In genomic region chr5:34655354-34655991, GRCh38 we compare ENCODE assay signal across 8 cellular contexts. TPM values are rescaled to one million over a fixed set of nuclear protein-coding genes. Genes with fewer than 3 reads are reported as not detected.
DNase-seq lines count a peak whose midpoint lies in the region; ATAC-seq and TF ChIP-seq lines count a peak whose summit lies in the region.

No MANE protein-coding gene starts in this region.

- WGBS in tibial nerve, 2 donors, result 0 to 2% methylated on average over 16 of the region's 16 CpGs

- H3K27ac ChIP-seq in muscle layer of duodenum (ENCODE audit: low read length) (peak overlapping the region; percentile 92), tibial nerve (peak overlapping the region; percentile 86 to 97 (median 92))

- H3K4me3 ChIP-seq in muscle layer of duodenum (ENCODE audit: low read depth in 1 of 2, low read length in 2 of 2) (peak overlapping the region; percentile 80 to 85), tibial nerve (peak overlapping the region; percentile 43 to 85 (median 76))

- no peak for ATAC-seq in GM21360 (IDR thresholded peaks at IDR 0.05; ENCODE audit: unreplicated experiment)

- peaks cover 0 to 17% of the 10 kb centered on the region in 2 donors for H3K4me1 ChIP-seq in muscle layer of duodenum (ENCODE audit: control insufficient read depth in 1 of 2, insufficient read depth in 2 of 2, low read length in 2 of 2)
- peaks cover 0 to 40% (median 7%) of the 10 kb centered on the region in 4 donors for H3K4me1 ChIP-seq in tibial nerve

- H3K27me3 ChIP-seq in muscle layer of duodenum (ENCODE audit: low read depth, low read length), result peaks cover 5% of the 10 kb centered on the region
- H3K27me3 ChIP-seq in tibial nerve, result no peaks in the 10 kb centered on the region

- peak; percentile 8 for DNase-seq in NCI-H2107 treated with DMSO at 0.1 percent for 48 hours (lab: John Stamatoyannopoulos, UW; ENCODE audit: unreplicated experiment)
- DNase-seq in NCI-H2107 (lab: John Stamatoyannopoulos, UW), result no peak
- peak; percentile 48 for DNase-seq in NCI-H510A (lab: John Stamatoyannopoulos, UW)
- DNase-seq in activated effector memory CD4-positive, alpha-beta T cell treated with anti-CD3 and anti-CD28 coated beads, Interleukin-2, amount 50 U/mL, for 16 hours, result peak; percentile 64
- peak; percentile 88 for DNase-seq in fibroblast of peridontal ligament (ENCODE audit: extremely low read depth)
- peak; percentile 19 to 57 for DNase-seq in tibial nerve (ENCODE audit: low spot score in 2 of 2)

- peak in 1 of 2 donors; percentile 74 for TF ChIP-seq EP300 in tibial nerve (IDR thresholded peaks at IDR 0.05)

- H3K9me3 ChIP-seq in muscle layer of duodenum (ENCODE audit: control insufficient read depth in 1 of 2, low read length in 2 of 2) (no peaks in the 10 kb centered on the region), tibial nerve (no peaks in the 10 kb centered on the region)

- peak in 1 of 2 donors; percentile 35 for TF ChIP-seq POLR2A in tibial nerve (IDR thresholded peaks at IDR 0.05)

- H3K36me3 ChIP-seq in muscle layer of duodenum (ENCODE audit: control insufficient read depth in 1 of 2, insufficient read depth in 2 of 2, low read length in 2 of 2), result peaks cover 0 to 4% of the 10 kb centered on the region in 2 donors
- no peaks in the 10 kb centered on the region for H3K36me3 ChIP-seq in tibial nerve

- no peak for TF ChIP-seq CTCF in tibial nerve (IDR thresholded peaks at IDR 0.05)

RNA-seq across cellular contexts. Expression of gene RAI14, which starts 0.7 kb away (rescaled TPM):
- 10 to 100 TPM; 42.8 to 72.2 (median 68.0) TPM for total RNA-seq in tibial nerve
